In the genomic region with DNA sequence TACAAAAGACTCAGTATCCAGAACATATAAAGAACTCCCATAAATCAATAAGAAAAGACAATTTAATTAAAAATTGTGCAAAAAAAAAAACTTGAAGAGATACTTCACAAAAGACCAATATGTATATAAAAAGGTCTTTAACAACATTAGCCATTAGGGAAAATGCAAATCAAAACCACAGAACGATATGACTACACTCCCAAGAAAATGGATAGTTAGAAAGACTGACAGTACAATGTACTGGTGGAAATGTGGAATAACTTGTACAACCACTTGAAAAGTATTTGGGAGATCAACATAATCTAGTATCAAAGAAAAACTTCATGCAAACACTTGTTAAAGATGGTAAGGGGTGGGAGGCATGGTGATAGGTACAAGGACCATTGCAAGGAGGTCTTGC, we compare ENCODE assay signal across 33 cellular contexts. TPM values are rescaled to one million over a fixed set of nuclear protein-coding genes. Genes with fewer than 3 reads are reported as not detected.
"Had no signal": no experiment of that assay in that cellular context is flagged by ENCODE, and none has a peak within 500 bp of the region (broad histone marks: within the 10 kb centered on the region; RNA-seq: fewer than 3 reads in every experiment).

No MANE protein-coding gene starts in this region.

- H3K36me3 ChIP-seq: esophagus squamous epithelium, gastrocnemius medialis, heart left ventricle, left lung, neural progenitor cell, spleen, thoracic aorta, transverse colon, upper lobe of right lung, uterus had no signal

- H3K4me1 ChIP-seq: esophagus squamous epithelium, gastrocnemius medialis, heart left ventricle, left lung, neural progenitor cell, parathyroid adenoma, psoas muscle, uterus had no signal

- H3K79me2 ChIP-seq: hepatocyte, parathyroid adenoma had no signal

- H3K4me2 ChIP-seq: hepatocyte, neural progenitor cell had no signal

- H2AFZ ChIP-seq: hepatocyte, neural progenitor cell, parathyroid adenoma had no signal

- ATAC-seq: gastrocnemius medialis; heart left ventricle; left cardiac atrium; left lung; mucosa of descending colon; natural killer cell treated with Interleukin-12 subunit alpha and Interleukin-12 subunit beta and Interleukin-15 and Interleukin-18, amount 100 ng/mL, for 72 hours; psoas muscle; right cardiac atrium; stimulated activated naive B cell treated with anti-CD40 and anti-IgM and Interleukin-4, amounts not matched to agents 10 μg/mL and 1 μg/mL and 100 μg/mL, for 72 hours; upper lobe of right lung had no signal

- H3K9me3 ChIP-seq: esophagus squamous epithelium, gastrocnemius medialis, heart left ventricle, left lung, mucosa of descending colon, psoas muscle, spleen, thoracic aorta, transverse colon, upper lobe of right lung, uterus had no signal

- H3K9ac ChIP-seq: neural progenitor cell, parathyroid adenoma had no signal

- H3K4me3 ChIP-seq: coronary artery, esophagus squamous epithelium, gastrocnemius medialis, heart left ventricle, hepatocyte, left lung, mucosa of descending colon, neural progenitor cell, psoas muscle, skin epidermis, spleen, thoracic aorta, transverse colon, upper lobe of right lung, uterus had no signal

- H3K27me3 ChIP-seq: esophagus squamous epithelium, gastrocnemius medialis, heart left ventricle, hepatocyte, left lung, neural progenitor cell, spleen, transverse colon, upper lobe of right lung, uterus had no signal

- DNase-seq: dermis blood vessel endothelial cell; effector memory CD4-positive, alpha-beta T cell; erythroblast; esophagus squamous epithelium; gastrocnemius medialis; heart left ventricle; kidney; left cardiac atrium; left lung; mesenchymal stem cell; mucosa of descending colon; naive B cell; psoas muscle; right cardiac atrium; spleen; stimulated activated CD4-positive, alpha-beta T cell treated with anti-CD3 and anti-CD28 coated beads, Interleukin-2, amount 100 ng/mL, for 48 hours; stimulated activated naive B cell treated with anti-CD40 and anti-IgM and Interleukin-4, amounts not matched to agents 10 μg/mL and 1 μg/mL and 100 μg/mL, for 72 hours; transverse colon; upper lobe of right lung; uterus had no signal

- H3K27ac ChIP-seq: coronary artery, esophagus squamous epithelium, gastrocnemius medialis, heart left ventricle, hepatocyte, left lung, neural progenitor cell, parathyroid adenoma, psoas muscle, skin epidermis, spleen, thoracic aorta, transverse colon, upper lobe of right lung, uterus had no signal

RNA-seq across cellular contexts. Expression of a gene that starts 3.9 kb away (rescaled TPM):
- total RNA-seq: dermis blood vessel endothelial cell; esophagus squamous epithelium; glomerular endothelial cell; kidney; left cardiac atrium; left lung; lower leg skin; lung microvascular endothelial cell; mesothelial cell of epicardium; natural killer cell treated with Interleukin-12 subunit alpha and Interleukin-12 subunit beta and Interleukin-15 and Interleukin-18, amount 100 ng/mL, for 72 hours; osteoblast; renal cortical epithelial cell; right cardiac atrium; spleen; thoracic aorta; upper lobe of right lung had no signal
- polyA plus RNA-seq: right cardiac atrium had no signal

RNA-seq across cellular contexts. Expression of a gene that starts 40.8 kb away (rescaled TPM):
- total RNA-seq: gastrocnemius medialis; hepatocyte; kidney; lung microvascular endothelial cell; natural killer cell treated with Interleukin-12 subunit alpha and Interleukin-12 subunit beta and Interleukin-15 and Interleukin-18, amount 100 ng/mL, for 72 hours; psoas muscle; right cardiac atrium; spleen; upper lobe of right lung; uterus had no signal
- polyA plus RNA-seq: right cardiac atrium had no signal
